In the genomic region with DNA sequence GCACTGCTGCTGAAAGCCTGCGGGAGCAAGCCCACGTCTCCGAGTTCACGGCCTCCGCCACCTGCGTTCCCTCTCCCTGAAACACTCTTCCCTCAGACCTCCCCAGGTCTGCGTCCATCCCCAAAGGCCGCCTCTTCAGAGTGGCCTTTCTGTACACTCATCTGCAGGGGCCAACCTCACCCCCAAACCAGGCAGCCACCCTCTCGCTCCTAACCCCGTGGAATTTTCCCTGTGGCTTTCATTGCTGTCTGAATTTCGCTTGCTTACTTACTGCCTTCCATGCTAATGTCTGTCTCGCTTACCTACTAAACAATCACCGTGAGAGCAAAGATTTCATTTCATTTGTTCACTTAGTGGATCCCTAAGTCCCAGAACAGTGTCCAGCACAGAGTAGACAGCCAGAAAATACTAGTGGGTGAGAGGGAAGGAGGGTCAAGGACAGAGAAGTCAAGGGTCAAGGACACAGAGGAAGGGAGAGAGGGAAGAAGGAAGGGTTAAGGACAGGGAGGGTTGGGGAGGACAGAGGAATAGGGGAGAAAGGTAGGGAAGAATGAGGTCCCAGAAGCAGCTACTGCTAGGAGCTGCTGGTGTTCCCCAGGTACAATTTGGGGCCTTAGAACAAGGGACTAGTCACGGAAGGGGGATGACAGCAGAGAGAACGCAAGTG, we compare ENCODE assay signal across 17 cellular contexts.
DNase-seq lines count a peak whose midpoint lies in the region; ATAC-seq and TF ChIP-seq lines count a peak whose summit lies in the region.
"Had no signal": no experiment of that assay in that cellular context is flagged by ENCODE, and none has a peak within 500 bp of the region (broad histone marks: within the 10 kb centered on the region; RNA-seq: fewer than 3 reads in every experiment).

No MANE protein-coding gene starts in this region.

- H3K27ac ChIP-seq in liver (ENCODE audit: low read depth in 1 of 2, low read length in 2 of 2) (peak overlapping the region; percentile 9), smooth muscle cell (ENCODE audit: low read depth) (peak overlapping the region; percentile 100), brain microvascular endothelial cell (no peak overlapping the region)
- H3K27ac ChIP-seq: GM23248, suprapubic skin had no signal

- H3K4me3 ChIP-seq in liver (ENCODE audit: low read depth in 1 of 3, low read length in 3 of 3) (no peak overlapping the region), smooth muscle cell (no peak overlapping the region), brain microvascular endothelial cell (ENCODE audit: low read depth, low read length) (no peak overlapping the region)
- H3K4me3 ChIP-seq: GM23248, skin epidermis, suprapubic skin had no signal

- peaks cover 71% of the 10 kb centered on the region for H3K36me3 Mint-ChIP-seq in activated CD4-positive, alpha-beta memory T cell treated with anti-CD3 and anti-CD28 coated beads, Interleukin-2, amount 10 ng/mL, durations not matched to agents 7 days and 5 days (ENCODE audit: low read depth)
- H3K36me3 Mint-ChIP-seq in activated CD4-positive, alpha-beta memory T cell treated with anti-CD3 and anti-CD28 coated beads for 36 hours, result peaks cover 58% of the 10 kb centered on the region
- H3K36me3 Mint-ChIP-seq in T-cell, result peaks cover 36% of the 10 kb centered on the region
- H3K36me3 Mint-ChIP-seq: WTC11 had no signal

- no peaks in the 10 kb centered on the region for H3K9me3 Mint-ChIP-seq in activated CD4-positive, alpha-beta memory T cell treated with anti-CD3 and anti-CD28 coated beads, Interleukin-2, amount 10 ng/mL, durations not matched to agents 7 days and 5 days
- H3K9me3 Mint-ChIP-seq in activated CD4-positive, alpha-beta memory T cell treated with anti-CD3 and anti-CD28 coated beads for 36 hours, result no peaks in the 10 kb centered on the region
- H3K9me3 Mint-ChIP-seq in T-cell, result no peaks in the 10 kb centered on the region
- H3K9me3 Mint-ChIP-seq: WTC11 had no signal

- no peak overlapping the region for H3K9ac ChIP-seq in liver (ENCODE audit: low read depth in 1 of 2, low read length in 2 of 2)
- peak overlapping the region; percentile 94 for H3K9ac ChIP-seq in smooth muscle cell (ENCODE audit: low read depth)
- H3K9ac ChIP-seq: GM23248 had no signal

- TF ChIP-seq RAD21 in liver (IDR thresholded peaks at IDR 0.05), result no peak

- no peaks in the 10 kb centered on the region for H4K20me1 ChIP-seq in smooth muscle cell (ENCODE audit: low read depth)

- peak overlapping the region; percentile 78 for H3K4me2 ChIP-seq in smooth muscle cell

- H3K36me3 ChIP-seq in liver (ENCODE audit: control insufficient read depth in 4 of 4, insufficient read depth in 3 of 4, low read depth in 1 of 4, low read length in 3 of 4) (peaks cover 0 to 15% (median 3%) of the 10 kb centered on the region in 4 donors), smooth muscle cell (ENCODE audit: low read depth) (no peaks in the 10 kb centered on the region), brain microvascular endothelial cell (replicated peaks) (no peaks in the 10 kb centered on the region)

- ATAC-seq in T-cell (replicated peaks in 1 of 4), result no peak
- ATAC-seq: WTC11 had no signal

- H3K27me3 ChIP-seq in liver (ENCODE audit: control insufficient read depth in 4 of 4, insufficient read depth in 4 of 4, low read length in 3 of 4), result no peaks in the 10 kb centered on the region
- H3K27me3 ChIP-seq in smooth muscle cell (ENCODE audit: low read depth), result no peaks in the 10 kb centered on the region
- no peaks in the 10 kb centered on the region for H3K27me3 ChIP-seq in brain microvascular endothelial cell (replicated peaks)
- H3K27me3 ChIP-seq: suprapubic skin had no signal

- POLR2A ChIA-PET in activated CD4-positive, alpha-beta memory T cell treated with anti-CD3 and anti-CD28 coated beads, Interleukin-2, amount 10 ng/mL, durations not matched to agents 7 days and 5 days (lab: Charles Lee), result interaction anchor here (1.0 to 3.1 kb wide), 4 partner anchors 11 to 42 kb away, joined by 3 to 11 read pairs (median 6); no protein-coding TSS in a partner anchor
- POLR2A ChIA-PET in activated CD4-positive, alpha-beta memory T cell treated with anti-CD3 and anti-CD28 coated beads for 36 hours (lab: Charles Lee), result no interaction called here
- POLR2A ChIA-PET in T-cell (lab: Charles Lee), result no interaction called here

- no peak overlapping the region for H3K4me3 Mint-ChIP-seq in activated CD4-positive, alpha-beta memory T cell treated with anti-CD3 and anti-CD28 coated beads, Interleukin-2, amount 10 ng/mL, durations not matched to agents 7 days and 5 days
- H3K4me3 Mint-ChIP-seq in activated CD4-positive, alpha-beta memory T cell treated with anti-CD3 and anti-CD28 coated beads for 36 hours, result no peak overlapping the region
- H3K4me3 Mint-ChIP-seq in T-cell, result no peak overlapping the region
- H3K4me3 Mint-ChIP-seq: WTC11 had no signal

- TF ChIP-seq CTCF in liver (IDR thresholded peaks at IDR 0.05; ENCODE audit: low read depth, low read length, missing input control), result no peak
- TF ChIP-seq CTCF in smooth muscle cell (IDR thresholded peaks at IDR 0.05; ENCODE audit: borderline replicate concordance, insufficient read depth, poor library complexity, severe bottlenecking), result no peak
- no peak for TF ChIP-seq CTCF in brain microvascular endothelial cell (IDR thresholded peaks at IDR 0.05; ENCODE audit: low read depth, low read length, missing control alignments)

- peaks cover 86% of the 10 kb centered on the region for H3K4me1 Mint-ChIP-seq in activated CD4-positive, alpha-beta memory T cell treated with anti-CD3 and anti-CD28 coated beads, Interleukin-2, amount 10 ng/mL, durations not matched to agents 7 days and 5 days
- peaks cover 90% of the 10 kb centered on the region for H3K4me1 Mint-ChIP-seq in activated CD4-positive, alpha-beta memory T cell treated with anti-CD3 and anti-CD28 coated beads for 36 hours (ENCODE audit: low read depth)
- H3K4me1 Mint-ChIP-seq in T-cell, result peaks cover 44 to 84% (median 63%) of the 10 kb centered on the region in 3 donors

- H2AFZ ChIP-seq in smooth muscle cell (ENCODE audit: low read depth), result no peak overlapping the region
- H2AFZ ChIP-seq: GM23248 had no signal

- intact Hi-C loops in activated CD4-positive, alpha-beta memory T cell treated with anti-CD3 and anti-CD28 coated beads for 36 hours (cut with micrococcal nuclease), result no loop called here

- H3K4me1 ChIP-seq in liver (ENCODE audit: control insufficient read depth in 4 of 4, insufficient read depth in 4 of 4, low read length in 3 of 4) (peaks cover 4 to 43% (median 28%) of the 10 kb centered on the region in 4 donors), smooth muscle cell (ENCODE audit: low read depth) (peaks cover 32% of the 10 kb centered on the region)
- H3K4me1 ChIP-seq: suprapubic skin had no signal

- in situ Hi-C loops in brain microvascular endothelial cell (cut with HindIII; ENCODE audit: low pct_ligation_motif_present, low sequenced_read_pairs), result no loop called here

- peak overlapping the region; percentile 63 for H3K27ac Mint-ChIP-seq in activated CD4-positive, alpha-beta memory T cell treated with anti-CD3 and anti-CD28 coated beads, Interleukin-2, amount 10 ng/mL, durations not matched to agents 7 days and 5 days
- H3K27ac Mint-ChIP-seq in activated CD4-positive, alpha-beta memory T cell treated with anti-CD3 and anti-CD28 coated beads for 36 hours, result no peak overlapping the region
- H3K27ac Mint-ChIP-seq in T-cell, result peak overlapping the region; percentile 1 to 93
- H3K27ac Mint-ChIP-seq: WTC11 had no signal

- no peaks in the 10 kb centered on the region for H3K79me2 ChIP-seq in smooth muscle cell (ENCODE audit: low read depth)

- H3F3A ChIP-seq in smooth muscle cell (ENCODE audit: low read depth), result peaks cover 24% of the 10 kb centered on the region

- CTCF ChIA-PET in activated CD4-positive, alpha-beta memory T cell treated with anti-CD3 and anti-CD28 coated beads, Interleukin-2, amount 10 ng/mL, durations not matched to agents 7 days and 5 days (lab: Charles Lee), result interaction anchor here (0.8 kb wide), 1 partner anchor 26 kb away, joined by 3 read pairs; no protein-coding TSS in a partner anchor
- CTCF ChIA-PET in activated CD4-positive, alpha-beta memory T cell treated with anti-CD3 and anti-CD28 coated beads for 36 hours (lab: Charles Lee), result interaction anchor here (1.1 to 1.3 kb wide), 3 partner anchors 167 to 196 kb away, joined by 3 to 4 read pairs (median 3); no protein-coding TSS in a partner anchor
- CTCF ChIA-PET in T-cell (lab: Charles Lee), result no interaction called here

- no peaks in the 10 kb centered on the region for H3K27me3 Mint-ChIP-seq in activated CD4-positive, alpha-beta memory T cell treated with anti-CD3 and anti-CD28 coated beads, Interleukin-2, amount 10 ng/mL, durations not matched to agents 7 days and 5 days
- H3K27me3 Mint-ChIP-seq in activated CD4-positive, alpha-beta memory T cell treated with anti-CD3 and anti-CD28 coated beads for 36 hours, result no peaks in the 10 kb centered on the region
- H3K27me3 Mint-ChIP-seq in T-cell, result no peaks in the 10 kb centered on the region

- WGBS in liver, result 87% methylated on average over 15 of the region's 15 CpGs
- 65% methylated on average over 15 of the region's 15 CpGs for WGBS in smooth muscle cell (ENCODE audit: low lambda C conversion rate)

- DNase-seq in activated CD4-positive, alpha-beta memory T cell treated with anti-CD3 and anti-CD28 coated beads, Interleukin-2, amount 10 ng/mL, durations not matched to agents 7 days and 5 days, result no peak
- DNase-seq in activated CD4-positive, alpha-beta memory T cell treated with anti-CD3 and anti-CD28 coated beads for 36 hours, result no peak
- DNase-seq in T-cell (no peak), smooth muscle cell (lab: John Stamatoyannopoulos, UW; ENCODE audit: unreplicated experiment) (no peak), brain microvascular endothelial cell (no peak), NCI-H526 (lab: John Stamatoyannopoulos, UW) (no peak), kidney tubule cell (ENCODE audit: low spot score) (no peak)
- DNase-seq: KBM-7, kidney glomerular epithelial cell, NCI-H1417, NCI-H446, OCI-M1 had no signal

- H3K9me3 ChIP-seq in liver (ENCODE audit: control insufficient read depth in 4 of 4, low read length in 3 of 4) (no peaks in the 10 kb centered on the region), smooth muscle cell (replicated peaks; ENCODE audit: low read depth) (no peaks in the 10 kb centered on the region)
- H3K9me3 ChIP-seq: suprapubic skin had no signal

TF ChIP-seq in liver, 16 proteins besides CTCF, POLR2A, EP300 and RAD21:
- TF ChIP-seq FOXA2 (IDR thresholded peaks at IDR 0.05) (no peak), RXRA (IDR thresholded peaks at IDR 0.05) (peak in 1 of 2 donors; percentile 1)

Comparison
In these comparisons a context has a peak if more than half of its experiments do, and no peak if none do; other contexts are left out.
1. CTCF ChIA-PET loops: an anchor here in activated CD4-positive, alpha-beta memory T cell treated with anti-CD3 and anti-CD28 coated beads, Interleukin-2, amount 10 ng/mL, durations not matched to agents 7 days and 5 days (0.8 kb wide) and activated CD4-positive, alpha-beta memory T cell treated with anti-CD3 and anti-CD28 coated beads for 36 hours (1.1 to 1.3 kb wide); none called in T-cell.